ENCODE assay signal across 38 cellular contexts in genomic region chr18:44903327-44903726, GRCh38.
"Had no signal": no experiment of that assay in that cellular context is flagged by ENCODE, and none has a peak within 500 bp of the region (broad histone marks: within the 10 kb centered on the region; RNA-seq: fewer than 3 reads in every experiment).

No MANE protein-coding gene starts in this region.

- H3K9me3 Mint-ChIP-seq: activated naive CD4-positive, alpha-beta T cell treated with anti-CD3 and anti-CD28 coated beads for 36 hours; activated naive CD4-positive, alpha-beta T cell treated with anti-CD3 and anti-CD28 coated beads, Interleukin-2, amount 10 ng/mL, durations not matched to agents 7 days and 5 days; activated naive CD4-positive, alpha-beta T cell treated with anti-CD3 and anti-CD28 coated beads, Interleukin-2, amount 50 U/mL, for 24 hours; activated naive CD8-positive, alpha-beta T cell treated with anti-CD3 and anti-CD28 coated beads, Interleukin-2, amount 10 ng/mL, durations not matched to agents 7 days and 5 days; activated naive CD8-positive, alpha-beta T cell treated with anti-CD3 and anti-CD28 coated beads, Interleukin-2, amount 50 U/mL, for 24 hours; activated T-cell treated with anti-CD3 and anti-CD28 coated beads, Interleukin-2, amount 50 U/mL, for 4 hours; activated T-helper 17 cell treated with anti-CD3 and anti-CD28 coated beads, Interleukin-2, amount 50 U/mL, for 72 hours; activated T-helper 2 cell treated with anti-CD3 and anti-CD28 coated beads, Interferon-gamma antibody, Interleukin-2, Interleukin-4, amounts not matched to agents 10 μg/mL and 5 μg/mL and 100 μg/mL, durations not matched to agents 14 hours and 24 hours and 36 hours; central memory CD8-positive, alpha-beta T cell had no signal

- H3K27ac Mint-ChIP-seq: activated naive CD4-positive, alpha-beta T cell treated with anti-CD3 and anti-CD28 coated beads for 36 hours; activated naive CD4-positive, alpha-beta T cell treated with anti-CD3 and anti-CD28 coated beads, Interleukin-2, amount 10 ng/mL, durations not matched to agents 7 days and 5 days; activated naive CD4-positive, alpha-beta T cell treated with anti-CD3 and anti-CD28 coated beads, Interleukin-2, amount 50 U/mL, for 24 hours; activated naive CD4-positive, alpha-beta T cell treated with anti-CD3 and anti-CD28 coated beads, Interleukin-2, amount 50 U/mL, for 72 hours; activated naive CD8-positive, alpha-beta T cell; activated naive CD8-positive, alpha-beta T cell treated with anti-CD3 and anti-CD28 coated beads for 36 hours; activated naive CD8-positive, alpha-beta T cell treated with anti-CD3 and anti-CD28 coated beads, Interleukin-2, amount 10 ng/mL, durations not matched to agents 7 days and 5 days; activated naive CD8-positive, alpha-beta T cell treated with anti-CD3 and anti-CD28 coated beads, Interleukin-2, amount 50 U/mL, for 24 hours; activated T-helper 1 cell treated with anti-CD3 and anti-CD28 coated beads, Interleukin-12 subunit alpha, Interleukin-12 subunit beta, Interleukin-2, Interleukin-4 antibody, amounts not matched to agents 30 ng/mL and 10 ng/mL and 1 ng/mL, durations not matched to agents 14 hours and 24 hours and 36 hours; activated T-helper 17 cell treated with anti-CD3 and anti-CD28 coated beads, Interleukin-2, amount 50 U/mL, for 72 hours; activated T-helper 2 cell treated with anti-CD3 and anti-CD28 coated beads, Interferon-gamma antibody, Interleukin-2, Interleukin-4, amounts not matched to agents 10 μg/mL and 5 μg/mL and 100 μg/mL, durations not matched to agents 14 hours and 24 hours and 36 hours had no signal

- H3K4me1 Mint-ChIP-seq: activated naive CD4-positive, alpha-beta T cell treated with anti-CD3 and anti-CD28 coated beads, Interleukin-2, amount 50 U/mL, for 24 hours; activated T-helper 17 cell treated with anti-CD3 and anti-CD28 coated beads, Interleukin-2, amount 50 U/mL, for 72 hours; central memory CD8-positive, alpha-beta T cell had no signal

- H3K4me1 ChIP-seq: adrenal gland, ascending aorta, breast epithelium had no signal

- H3K27me3 ChIP-seq: adrenal gland, ascending aorta, body of pancreas, brain microvascular endothelial cell, breast epithelium, cardiac muscle cell had no signal

- H3K4me3 ChIP-seq: adrenal gland, ascending aorta, body of pancreas, breast epithelium, cardiac muscle cell had no signal

- H3K4me3 Mint-ChIP-seq: activated naive CD4-positive, alpha-beta T cell treated with anti-CD3 and anti-CD28 coated beads for 36 hours; activated naive CD4-positive, alpha-beta T cell treated with anti-CD3 and anti-CD28 coated beads, Interleukin-2, amount 10 ng/mL, durations not matched to agents 7 days and 5 days; activated naive CD4-positive, alpha-beta T cell treated with anti-CD3 and anti-CD28 coated beads, Interleukin-2, amount 50 U/mL, for 24 hours; activated naive CD8-positive, alpha-beta T cell; activated naive CD8-positive, alpha-beta T cell treated with anti-CD3 and anti-CD28 coated beads for 36 hours; activated naive CD8-positive, alpha-beta T cell treated with anti-CD3 and anti-CD28 coated beads, Interleukin-2, amount 10 ng/mL, durations not matched to agents 7 days and 5 days; activated naive CD8-positive, alpha-beta T cell treated with anti-CD3 and anti-CD28 coated beads, Interleukin-2, amount 50 U/mL, for 24 hours; activated T-cell treated with anti-CD3 and anti-CD28 coated beads, Interleukin-2, amount 50 U/mL, for 4 hours; activated T-helper 1 cell treated with anti-CD3 and anti-CD28 coated beads, Interleukin-12 subunit alpha, Interleukin-12 subunit beta, Interleukin-2, Interleukin-4 antibody, amounts not matched to agents 30 ng/mL and 10 ng/mL and 1 ng/mL, durations not matched to agents 14 hours and 24 hours and 36 hours; activated T-helper 17 cell treated with anti-CD3 and anti-CD28 coated beads, Interleukin-2, amount 50 U/mL, for 72 hours; brain; central memory CD8-positive, alpha-beta T cell had no signal

- H3K9me3 ChIP-seq: adrenal gland, ascending aorta, body of pancreas, breast epithelium had no signal

- H3K27me3 Mint-ChIP-seq: brain; central memory CD8-positive, alpha-beta T cell had no signal

- FAIRE-seq: bronchial epithelial cell had no signal

- DNase-seq: activated effector memory CD4-positive, alpha-beta T cell treated with anti-CD3 and anti-CD28 coated beads, Interleukin-2, amount 50 U/mL, for 16 hours; activated effector memory CD4-positive, alpha-beta T cell treated with Interleukin-2 at 50 U/mL for 16 hours; activated gamma-delta T cell; activated gamma-delta T cell treated with Interleukin-2 at 50 U/mL for 16 hours; activated naive CD4-positive, alpha-beta T cell; activated naive CD4-positive, alpha-beta T cell treated with anti-CD3 and anti-CD28 coated beads for 36 hours; activated naive CD4-positive, alpha-beta T cell treated with anti-CD3 and anti-CD28 coated beads, Interleukin-2, amount 10 ng/mL, durations not matched to agents 7 days and 5 days; activated naive CD4-positive, alpha-beta T cell treated with anti-CD3 and anti-CD28 coated beads, Interleukin-2, amount 50 U/mL, for 16 hours; activated naive CD4-positive, alpha-beta T cell treated with Interleukin-2 at 50 U/mL for 16 hours; activated naive CD8-positive, alpha-beta T cell treated with anti-CD3 and anti-CD28 coated beads for 36 hours; activated naive CD8-positive, alpha-beta T cell treated with anti-CD3 and anti-CD28 coated beads, Interleukin-2, amount 10 ng/mL, durations not matched to agents 7 days and 5 days; activated naive CD8-positive, alpha-beta T cell treated with anti-CD3 and anti-CD28 coated beads, Interleukin-2, amount 50 U/mL, for 24 hours; activated T-cell treated with anti-CD3 and anti-CD28 coated beads for 4 hours; activated T-cell treated with anti-CD3 and anti-CD28 coated beads, Interleukin-2, amount 50 U/mL, for 1 hour; activated T-cell treated with anti-CD3 and anti-CD28 coated beads, Interleukin-2, amount 50 U/mL, for 4 hours; activated T-cell treated with anti-CD3 and anti-CD28 coated beads, Interleukin-2, amount 50 U/mL, for 48 hours; adrenal gland; amniotic stem cell; amygdala; anterior cingulate cortex; aorta; body of pancreas; brain microvascular endothelial cell; caudate nucleus; central memory CD4-positive, alpha-beta T cell; cerebellar nuclear complex had no signal

- H3K36me3 Mint-ChIP-seq: activated naive CD4-positive, alpha-beta T cell treated with anti-CD3 and anti-CD28 coated beads, Interleukin-2, amount 10 ng/mL, durations not matched to agents 7 days and 5 days; activated naive CD4-positive, alpha-beta T cell treated with anti-CD3 and anti-CD28 coated beads, Interleukin-2, amount 50 U/mL, for 24 hours; activated naive CD4-positive, alpha-beta T cell treated with anti-CD3 and anti-CD28 coated beads, Interleukin-2, amount 50 U/mL, for 72 hours; activated naive CD8-positive, alpha-beta T cell; activated naive CD8-positive, alpha-beta T cell treated with anti-CD3 and anti-CD28 coated beads for 36 hours; activated naive CD8-positive, alpha-beta T cell treated with anti-CD3 and anti-CD28 coated beads, Interleukin-2, amount 10 ng/mL, durations not matched to agents 7 days and 5 days had no signal

- ATAC-seq: activated naive CD4-positive, alpha-beta T cell treated with anti-CD3 and anti-CD28 coated beads, Interleukin-2, amount 50 U/mL, for 72 hours; activated naive CD8-positive, alpha-beta T cell treated with anti-CD3 and anti-CD28 coated beads, Interleukin-2, amount 50 U/mL, for 24 hours; activated T-cell treated with anti-CD3 and anti-CD28 coated beads, Interleukin-2, amount 50 U/mL, for 4 hours; activated T-helper 17 cell treated with anti-CD3 and anti-CD28 coated beads, Interleukin-2, amount 50 U/mL, for 72 hours; body of pancreas had no signal

- H3K27ac ChIP-seq: adrenal gland, ascending aorta, body of pancreas, brain microvascular endothelial cell, breast epithelium, cardiac muscle cell had no signal

- H3K36me3 ChIP-seq: adrenal gland, ascending aorta, brain microvascular endothelial cell, breast epithelium, cardiac muscle cell had no signal
